ENCODE assay signal across 1 cellular context in genomic region chr4:4541661-4542570, GRCh38.
A peak's percentile ranks its signal among the peaks of the same experiment; 100 is the strongest.
TF ChIP-seq lines count a peak whose summit lies in the region.

Gene STX18 (minus strand): TSS chr4:4542048. CDS start chr4:4541964, 84 bp downstream.

TF ChIP-seq in K562, 482 proteins besides CTCF, POLR2A, EP300 and RAD21 (continued from another document and continues in another):
- peak; percentile 71 for TF ChIP-seq CHD7 (IDR thresholded peaks at IDR 0.05; ENCODE audit: low read depth, low read length)
- TF ChIP-seq SMAD2 (IDR thresholded peaks at IDR 0.05; ENCODE audit: low read depth, low read length) = no peak
- no peak for TF ChIP-seq WHSC1 (IDR thresholded peaks at IDR 0.05; ENCODE audit: low read length)
- TF ChIP-seq ZNF512 (tag; IDR thresholded peaks at IDR 0.05) = no peak
- peak; percentile 86 to 91 for TF ChIP-seq FOXK2 (conservative IDR thresholded peaks at IDR 0.05 in 1 of 2, IDR thresholded peaks at IDR 0.05 in 1 of 2; ENCODE audit: low read depth in 2 of 2)
- peak; percentile 96 for TF ChIP-seq CREB1 (IDR thresholded peaks at IDR 0.05)
- peak; percentile 98 for TF ChIP-seq CREB1 (CRISPR knock-in tag; IDR thresholded peaks at IDR 0.05)
- peak; percentile 91 for TF ChIP-seq HMGN3 (IDR thresholded peaks at IDR 0.05; ENCODE audit: borderline replicate concordance, extremely low read depth, insufficient read length, low read depth, low read length)
- TF ChIP-seq ZFP1 (CRISPR knock-in tag; IDR thresholded peaks at IDR 0.05) = no peak; the same call in 1 of the 2 replicates
- TF ChIP-seq ILF3 (IDR thresholded peaks at IDR 0.05; ENCODE audit: borderline replicate concordance) = no peak
- TF ChIP-seq MGA (IDR thresholded peaks at IDR 0.05) = peak; percentile 81
- TF ChIP-seq ZNF431 (CRISPR knock-in tag; IDR thresholded peaks at IDR 0.05) = peak; percentile 55
- TF ChIP-seq ZNF583 (CRISPR knock-in tag; IDR thresholded peaks at IDR 0.05) = no peak
- no peak for TF ChIP-seq SMARCE1 (IDR thresholded peaks at IDR 0.05)
- TF ChIP-seq, protein P1, sequence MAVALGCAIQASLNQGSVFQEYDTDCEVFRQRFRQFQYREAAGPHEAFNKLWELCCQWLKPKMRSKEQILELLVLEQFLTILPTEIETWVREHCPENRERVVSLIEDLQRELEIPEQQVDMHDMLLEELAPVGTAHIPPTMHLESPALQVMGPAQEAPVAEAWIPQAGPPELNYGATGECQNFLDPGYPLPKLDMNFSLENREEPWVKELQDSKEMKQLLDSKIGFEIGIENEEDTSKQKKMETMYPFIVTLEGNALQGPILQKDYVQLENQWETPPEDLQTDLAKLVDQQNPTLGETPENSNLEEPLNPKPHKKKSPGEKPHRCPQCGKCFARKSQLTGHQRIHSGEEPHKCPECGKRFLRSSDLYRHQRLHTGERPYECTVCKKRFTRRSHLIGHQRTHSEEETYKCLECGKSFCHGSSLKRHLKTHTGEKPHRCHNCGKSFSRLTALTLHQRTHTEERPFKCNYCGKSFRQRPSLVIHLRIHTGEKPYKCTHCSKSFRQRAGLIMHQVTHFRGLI (CRISPR knock-in tag; IDR thresholded peaks at IDR 0.05) = no peak
- TF ChIP-seq HNRNPLL (IDR thresholded peaks at IDR 0.05; ENCODE audit: low read depth, low read length, poor library complexity, severe bottlenecking) = peak; percentile 65
- TF ChIP-seq ZNF12 (CRISPR knock-in tag; IDR thresholded peaks at IDR 0.05) = no peak
- peak; percentile 40; the same call in 1 of the 2 replicates for TF ChIP-seq ZNF589 (CRISPR knock-in tag; IDR thresholded peaks at IDR 0.05; ENCODE audit: low read depth)
- no peak for TF ChIP-seq ZNF282 (CRISPR knock-in tag; IDR thresholded peaks at IDR 0.05)
- TF ChIP-seq ZNF324 (CRISPR knock-in tag; IDR thresholded peaks at IDR 0.05) = no peak
- TF ChIP-seq MEIS2 (IDR thresholded peaks at IDR 0.05; ENCODE audit: partially characterized antibody) = peak; percentile 60
- peak; percentile 80 to 89; a peak in 3 of 4 replicates for TF ChIP-seq TBL1XR1 (IDR thresholded peaks at IDR 0.05; ENCODE audit: low read length in 2 of 2)
- peak; percentile 80; the same call in 1 of the 2 replicates for TF ChIP-seq ZNF24 (IDR thresholded peaks at IDR 0.05)
- TF ChIP-seq SIN3B (IDR thresholded peaks at IDR 0.05; ENCODE audit: low read depth) = peak; percentile 98
- TF ChIP-seq PPARD (CRISPR knock-in tag; IDR thresholded peaks at IDR 0.05) = no peak
- TF ChIP-seq ZNF445 (CRISPR knock-in tag; IDR thresholded peaks at IDR 0.05; ENCODE audit: low read depth) = no peak
- TF ChIP-seq ZNF766 (CRISPR knock-in tag; conservative IDR thresholded peaks at IDR 0.05) = peak; percentile 74
- no peak for TF ChIP-seq ZNF347 (CRISPR knock-in tag; IDR thresholded peaks at IDR 0.05; ENCODE audit: low read depth)
- TF ChIP-seq DNMT1 (IDR thresholded peaks at IDR 0.05) = no peak
- no peak for TF ChIP-seq BCL6 (CRISPR knock-in tag; IDR thresholded peaks at IDR 0.05)
- TF ChIP-seq, protein P2, sequence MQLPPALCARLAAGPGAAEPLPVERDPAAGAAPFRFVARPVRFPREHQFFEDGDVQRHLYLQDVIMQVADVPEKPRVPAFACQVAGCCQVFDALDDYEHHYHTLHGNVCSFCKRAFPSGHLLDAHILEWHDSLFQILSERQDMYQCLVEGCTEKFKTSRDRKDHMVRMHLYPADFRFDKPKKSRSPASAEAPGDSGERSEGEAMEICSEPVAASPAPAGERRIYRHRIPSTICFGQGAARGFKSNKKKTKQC (CRISPR knock-in tag; IDR thresholded peaks at IDR 0.05) = peak; percentile 87; the same call in 1 of the 2 replicates
- TF ChIP-seq ZNF668 (CRISPR knock-in tag; IDR thresholded peaks at IDR 0.05) = no peak
- no peak for TF ChIP-seq KAT8 (IDR thresholded peaks at IDR 0.05; ENCODE audit: low read depth)
- peak; percentile 50; the same call in 1 of the 2 replicates for TF ChIP-seq GATAD2B (IDR thresholded peaks at IDR 0.05; ENCODE audit: borderline replicate concordance)
